Comparison of ENCODE assay signal across 10 cellular contexts in the genomic region with DNA sequence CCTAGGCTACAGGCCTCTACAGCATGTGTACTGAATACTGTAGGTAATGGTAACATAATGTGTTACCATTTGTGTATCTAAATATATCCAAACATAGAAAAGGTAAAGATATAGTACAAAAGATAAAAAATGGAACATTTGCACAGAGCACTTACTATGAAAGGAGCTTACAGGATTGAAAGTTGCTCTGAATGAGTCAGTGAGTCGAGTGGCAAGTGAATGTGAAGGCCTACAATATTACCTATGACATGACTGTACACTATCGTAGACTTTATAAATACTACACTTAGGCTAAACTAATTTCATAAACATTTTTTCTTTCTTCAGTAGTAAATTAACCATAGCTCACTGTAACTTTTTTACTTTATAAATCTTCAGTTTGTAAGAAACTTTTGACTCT.
"Had no signal": no experiment of that assay in that cellular context is flagged by ENCODE, and none has a peak within 500 bp of the region (broad histone marks: within the 10 kb centered on the region; RNA-seq: fewer than 3 reads in every experiment).

No MANE protein-coding gene starts in this region.

- H3K4me1 ChIP-seq: HAP-1 had no signal

- H3K4me3 ChIP-seq: GM23248, HAP-1 had no signal

- H3K9me3 ChIP-seq: HAP-1 had no signal

- H3K27ac ChIP-seq: GM23248, KMS-11 had no signal

- H3K9me3 Mint-ChIP-seq: HFFc6 had no signal

- H3K27ac Mint-ChIP-seq: HFFc6, IgD-negative memory B cell had no signal

- H3K27me3 Mint-ChIP-seq: IgD-negative memory B cell had no signal

- ATAC-seq: HCT116 had no signal

- H3K4me3 Mint-ChIP-seq: HFFc6, IgD-negative memory B cell had no signal

- DNase-seq: GM23248, GOT3, H7, HFFc6, KBM-7 had no signal

- FAIRE-seq: HTR-8/SVneo had no signal
